1 cellular context compared by ENCODE assay signal in genomic region chr6:32967151-32968091, GRCh38.
TF ChIP-seq lines count a peak whose summit lies in the region.

No MANE protein-coding gene starts in this region.

TF ChIP-seq in SK-N-SH, 30 proteins besides CTCF, POLR2A, EP300 and RAD21 (continued from another document):
- peak; percentile 52; the same call in 1 of the 2 replicates for TF ChIP-seq MXI1 (IDR thresholded peaks at IDR 0.05; ENCODE audit: low read depth, low read length)
- peak; percentile 44; the same call in 1 of the 2 replicates for TF ChIP-seq RCOR1 (IDR thresholded peaks at IDR 0.05; ENCODE audit: low read length)
